ENCODE assay signal across 9 cellular contexts in genomic region chr5:74035521-74035937, GRCh38.
DNase-seq lines count a peak whose midpoint lies in the region; ATAC-seq, FAIRE-seq and TF ChIP-seq lines count a peak whose summit lies in the region.
"Had no signal": no experiment of that assay in that cellular context is flagged by ENCODE, and none has a peak within 500 bp of the region (broad histone marks: within the 10 kb centered on the region; RNA-seq: fewer than 3 reads in every experiment).

No MANE protein-coding gene starts in this region.

- TF ChIP-seq POLR2A in GM12878 (IDR thresholded peaks at IDR 0.05; ENCODE audit: low read depth, low read length) = no peak

- H3K9me3 ChIP-seq in GM12878 (replicated peaks; ENCODE audit: control insufficient read depth, insufficient read depth, low read length) = no peaks in the 10 kb centered on the region

- FAIRE-seq in GM12878 (lab: Jason Lieb, UNC) = no peak
- FAIRE-seq: frontal cortex had no signal

- RAD21 ChIA-PET in GM12878 (lab: Charles Lee; ENCODE audit: unreplicated experiment) = interaction anchor here (0.8 to 2.2 kb wide), 10 partner anchors 10 to 614 kb away, joined by 3 to 9 read pairs (median 4); partner anchors contain the start of gene ENC1

- no peaks in the 10 kb centered on the region for H3K79me2 ChIP-seq in GM12878 (ENCODE audit: control insufficient read depth, insufficient read depth, low read length)

- no peak for TF ChIP-seq EP300 in GM12878 (IDR thresholded peaks at IDR 0.05; ENCODE audit: borderline replicate concordance in 1 of 2, control insufficient read depth in 1 of 2, low read depth in 2 of 2, low read length in 2 of 2)

- no peak overlapping the region for H3K27ac ChIP-seq in GM12878 (ENCODE audit: control insufficient read depth, insufficient read depth)

- no TSS peak for BruUV-seq in GM12878 (replicated peaks; lab: Mats Ljungman, UMichigan)

- no peaks in the 10 kb centered on the region for H3K27me3 ChIP-seq in GM12878 (replicated peaks in 1 of 2; ENCODE audit: control insufficient read depth in 2 of 2, insufficient read depth in 2 of 2, low read length in 1 of 2)

- CTCF ChIA-PET in GM12878 (lab: Yijun Ruan, JAX) = interaction anchor here (0.6 to 2.5 kb wide), 11 partner anchors 10 to 614 kb away, joined by 3 to 17 read pairs (median 5); no protein-coding TSS in a partner anchor

- POLR2A ChIA-PET in GM12878 (lab: Charles Lee) = no interaction called here

- no peak overlapping the region for H3K4me3 ChIP-seq in GM12878

- H3K36me3 ChIP-seq in GM12878 (ENCODE audit: control insufficient read depth in 2 of 2, insufficient read depth in 2 of 2, low read length in 1 of 2) = no peaks in the 10 kb centered on the region

- H3K9ac ChIP-seq in GM12878 (ENCODE audit: control insufficient read depth, insufficient read depth, low read length) = no peak overlapping the region

- 10% methylated on average over 6 of the region's 6 CpGs for WGBS in GM12878 (ENCODE audit: insufficient coverage, insufficient replicate concordance, low lambda C conversion rate, missing lambda C conversion rate)

- in situ Hi-C loops in GM12878 (cut with MboI) = loop anchor here (5.0 kb wide), 1 partner anchor 612 kb away; no protein-coding TSS in a partner anchor

- DNase-seq in DMS 273 (lab: John Stamatoyannopoulos, UW; ENCODE audit: unreplicated experiment) (peak; percentile 75), NCI-H2196 (lab: John Stamatoyannopoulos, UW; ENCODE audit: unreplicated experiment) (peak; percentile 26), GM12878 (ENCODE audit: low read depth, low spot score) (peak; percentile 59), kidney glomerular epithelial cell (lab: John Stamatoyannopoulos, UW) (peak; percentile 45), ureter (ENCODE audit: low spot score) (peak; percentile 55)
- no peak for DNase-seq in activated effector memory CD4-positive, alpha-beta T cell treated with Interleukin-2 at 50 U/mL for 16 hours

- intact Hi-C loops in GM12878 (cut with micrococcal nuclease; ENCODE audit: unreplicated experiment) = loop anchor here (2.0 to 5.0 kb wide), 4 partner anchors 133 to 613 kb away; partner anchors contain the start of gene ENC1

- peaks cover 8% of the 10 kb centered on the region; the same call in 1 of the 2 replicates for H3K4me1 ChIP-seq in GM12878 (ENCODE audit: control insufficient read depth, insufficient read depth, low read length)

- ATAC-seq in GM21737 (IDR thresholded peaks at IDR 0.05; ENCODE audit: unreplicated experiment) = peak; percentile 55
- peak; percentile 97 for ATAC-seq in GM12878
- no peak for ATAC-seq in HG03439 (IDR thresholded peaks at IDR 0.05; ENCODE audit: unreplicated experiment)

- no peak overlapping the region for H3K4me2 ChIP-seq in GM12878 (ENCODE audit: control insufficient read depth, insufficient read depth)

- no peaks in the 10 kb centered on the region for H4K20me1 ChIP-seq in GM12878 (ENCODE audit: control insufficient read depth, insufficient read depth)

- peak; percentile 82 for TF ChIP-seq RAD21 in GM12878 (IDR thresholded peaks at IDR 0.05; ENCODE audit: insufficient read depth, low read depth, low read length)

- SMC1A ChIA-PET in GM12878 (lab: Charles Lee; ENCODE audit: uncharacterized antibody, unreplicated experiment) = interaction anchor here (0.6 to 3.2 kb wide), 7 partner anchors 21 to 1242 kb away, joined by 3 to 14 read pairs (median 3); partner anchors contain the start of gene ENC1

- H2AFZ ChIP-seq in GM12878 (ENCODE audit: control insufficient read depth, low read depth, low read length) = peak overlapping the region; percentile 49; the same call in 1 of the 2 replicates

- peak; percentile 56 to 71 (median 70) for TF ChIP-seq CTCF in GM12878 (IDR thresholded peaks at IDR 0.05 in 2 of 3, conservative IDR thresholded peaks at IDR 0.05 in 1 of 3; ENCODE audit: control insufficient read depth in 2 of 3, extremely low read depth in 1 of 3, insufficient read depth in 1 of 3, low read depth in 3 of 3, low read length in 3 of 3)

TF ChIP-seq in GM12878, 131 proteins besides CTCF, POLR2A, EP300 and RAD21:
- TF ChIP-seq YY1 (IDR thresholded peaks at IDR 0.05; ENCODE audit: low read depth, low read length) (peak; percentile 66; the same call in 1 of the 2 replicates), IRF4 (IDR thresholded peaks at IDR 0.05; ENCODE audit: low read depth, low read length) (0 out of 2 replicates have a peak, but pooled peaks have one; percentile 7), SMC3 (IDR thresholded peaks at IDR 0.05; ENCODE audit: borderline replicate concordance, low read length) (peak; percentile 79; the same call in 1 of the 2 replicates), NR2F1 (conservative IDR thresholded peaks at IDR 0.05) (peak; percentile 73), CBX5 (IDR thresholded peaks at IDR 0.05; ENCODE audit: low read depth) (no peak), RUNX3 (IDR thresholded peaks at IDR 0.05; ENCODE audit: low read length) (0 out of 2 replicates have a peak, but pooled peaks have one; percentile 21), ZNF592 (IDR thresholded peaks at IDR 0.05) (no peak), SPI1 (IDR thresholded peaks at IDR 0.05; ENCODE audit: borderline replicate concordance, insufficient read depth, low read depth, low read length) (peak; percentile 32; the same call in 1 of the 2 replicates)
